ENCODE assay signal across 8 cellular contexts in genomic region chr2:127811397-127811860, GRCh38. TPM values are rescaled to one million over a fixed set of nuclear protein-coding genes. Genes with fewer than 3 reads are reported as not detected.
A peak's percentile ranks its signal among the peaks of the same experiment; 100 is the strongest.
DNase-seq lines count a peak whose midpoint lies in the region; ATAC-seq and TF ChIP-seq lines count a peak whose summit lies in the region.

No MANE protein-coding gene starts in this region.

- DNase-seq in activated CD4-positive, alpha-beta memory T cell treated with anti-CD3 and anti-CD28 coated beads, Interleukin-2, amount 10 ng/mL, durations not matched to agents 7 days and 5 days = no peak
- DNase-seq in left cardiac atrium (peak; percentile 33), skeletal muscle cell (ENCODE audit: low read depth) (no peak), foreskin melanocyte (no peak), kidney tubule cell (ENCODE audit: low spot score) (no peak)
- DNase-seq in activated CD4-positive, alpha-beta T cell treated with anti-CD3 and anti-CD28 coated beads for 1 hour = no peak

- H3K27me3 ChIP-seq in DOHH2 (ENCODE audit: control insufficient read depth, low read length) = no peaks in the 10 kb centered on the region

- peaks cover 35% of the 10 kb centered on the region; the same call in 1 of the 2 replicates for H4K20me1 ChIP-seq in DOHH2 (ENCODE audit: control insufficient read depth, insufficient read depth, low read depth, low read length)

- POLR2A ChIA-PET in activated CD4-positive, alpha-beta memory T cell treated with anti-CD3 and anti-CD28 coated beads, Interleukin-2, amount 10 ng/mL, durations not matched to agents 7 days and 5 days (lab: Charles Lee) = interaction anchor here (0.9 to 3.0 kb wide), 13 partner anchors 9 to 517 kb away, joined by 3 to 22 read pairs (median 6); partner anchors contain the start of genes ERCC3, IWS1, POLR2D and SAP130

- no peaks in the 10 kb centered on the region for H3K9me2 ChIP-seq in DOHH2 (replicated peaks; ENCODE audit: control insufficient read depth, low read length)

- H3K4me3 ChIP-seq in DOHH2 (ENCODE audit: low read length) (peak overlapping the region; percentile 85), skeletal muscle cell (ENCODE audit: low read depth, low read length) (peak overlapping the region; percentile 88)

- peaks cover 24% of the 10 kb centered on the region for H3K36me3 Mint-ChIP-seq in activated CD4-positive, alpha-beta memory T cell treated with anti-CD3 and anti-CD28 coated beads, Interleukin-2, amount 10 ng/mL, durations not matched to agents 7 days and 5 days (ENCODE audit: low read depth)

- H3K36me3 ChIP-seq in DOHH2 (ENCODE audit: control insufficient read depth, low read length) = peaks cover 42% of the 10 kb centered on the region

- peak overlapping the region; percentile 96 for H3K27ac Mint-ChIP-seq in activated CD4-positive, alpha-beta memory T cell treated with anti-CD3 and anti-CD28 coated beads, Interleukin-2, amount 10 ng/mL, durations not matched to agents 7 days and 5 days

- H3K79me2 ChIP-seq in DOHH2 (ENCODE audit: control insufficient read depth, low read length) = peaks cover 56% of the 10 kb centered on the region

- H3K4me3 Mint-ChIP-seq in activated CD4-positive, alpha-beta memory T cell treated with anti-CD3 and anti-CD28 coated beads, Interleukin-2, amount 10 ng/mL, durations not matched to agents 7 days and 5 days = peak overlapping the region; percentile 100

- CTCF ChIA-PET in activated CD4-positive, alpha-beta memory T cell treated with anti-CD3 and anti-CD28 coated beads, Interleukin-2, amount 10 ng/mL, durations not matched to agents 7 days and 5 days (lab: Charles Lee) = interaction anchor here (0.6 to 1.6 kb wide), 7 partner anchors 11 to 220 kb away, joined by 3 to 7 read pairs (median 4); no protein-coding TSS in a partner anchor

- peaks cover 4% of the 10 kb centered on the region for H3K27me3 Mint-ChIP-seq in activated CD4-positive, alpha-beta memory T cell treated with anti-CD3 and anti-CD28 coated beads, Interleukin-2, amount 10 ng/mL, durations not matched to agents 7 days and 5 days

- ATAC-seq in HG02678 (IDR thresholded peaks at IDR 0.05; ENCODE audit: unreplicated experiment) (peak; percentile 38), left cardiac atrium (peak; percentile 13 to 34)

- intact Hi-C loops in left cardiac atrium (cut with DNase I) = no loop called here

- H3K4me1 ChIP-seq in DOHH2 (ENCODE audit: control insufficient read depth, low read length) = peaks cover 56% of the 10 kb centered on the region

- H3K9me3 ChIP-seq in DOHH2 (ENCODE audit: control insufficient read depth, insufficient read depth, low read length) = no peaks in the 10 kb centered on the region

- H3F3A ChIP-seq in DOHH2 (ENCODE audit: control insufficient read depth, insufficient read depth) = no peaks in the 10 kb centered on the region

- TF ChIP-seq CTCF in DOHH2 (IDR thresholded peaks at IDR 0.05; ENCODE audit: low read depth, low read length, poor library complexity, severe bottlenecking) = peak; percentile 41

- H3K4me1 Mint-ChIP-seq in activated CD4-positive, alpha-beta memory T cell treated with anti-CD3 and anti-CD28 coated beads, Interleukin-2, amount 10 ng/mL, durations not matched to agents 7 days and 5 days = peaks cover 48% of the 10 kb centered on the region

- no peaks in the 10 kb centered on the region for H3K9me3 Mint-ChIP-seq in activated CD4-positive, alpha-beta memory T cell treated with anti-CD3 and anti-CD28 coated beads, Interleukin-2, amount 10 ng/mL, durations not matched to agents 7 days and 5 days

- H3K27ac ChIP-seq in DOHH2 (ENCODE audit: low read depth, low read length) = peak overlapping the region; percentile 75

- H3K4me2 ChIP-seq in DOHH2 (ENCODE audit: low read length) = peak overlapping the region; percentile 67

RNA-seq across cellular contexts. Expression of gene WDR33, which starts 0.5 kb away (rescaled TPM):
- 10 to 100 TPM; 63.7 to 65.1 TPM for total RNA-seq in activated CD4-positive, alpha-beta memory T cell treated with anti-CD3 and anti-CD28 coated beads, Interleukin-2, amount 10 ng/mL, durations not matched to agents 7 days and 5 days
- 10 to 100 TPM; 34.8 to 36.6 TPM for total RNA-seq in left cardiac atrium

RNA-seq across cellular contexts. Expression of gene POLR2D, which starts 46.5 kb away (rescaled TPM):
- total RNA-seq in activated CD4-positive, alpha-beta memory T cell treated with anti-CD3 and anti-CD28 coated beads, Interleukin-2, amount 10 ng/mL, durations not matched to agents 7 days and 5 days = 10 to 100 TPM; 43.8 to 45.7 TPM
- total RNA-seq in left cardiac atrium = 10 to 100 TPM; 18.8 to 21.8 TPM
